ENCODE assay signal across 7 cellular contexts in the genomic region with DNA sequence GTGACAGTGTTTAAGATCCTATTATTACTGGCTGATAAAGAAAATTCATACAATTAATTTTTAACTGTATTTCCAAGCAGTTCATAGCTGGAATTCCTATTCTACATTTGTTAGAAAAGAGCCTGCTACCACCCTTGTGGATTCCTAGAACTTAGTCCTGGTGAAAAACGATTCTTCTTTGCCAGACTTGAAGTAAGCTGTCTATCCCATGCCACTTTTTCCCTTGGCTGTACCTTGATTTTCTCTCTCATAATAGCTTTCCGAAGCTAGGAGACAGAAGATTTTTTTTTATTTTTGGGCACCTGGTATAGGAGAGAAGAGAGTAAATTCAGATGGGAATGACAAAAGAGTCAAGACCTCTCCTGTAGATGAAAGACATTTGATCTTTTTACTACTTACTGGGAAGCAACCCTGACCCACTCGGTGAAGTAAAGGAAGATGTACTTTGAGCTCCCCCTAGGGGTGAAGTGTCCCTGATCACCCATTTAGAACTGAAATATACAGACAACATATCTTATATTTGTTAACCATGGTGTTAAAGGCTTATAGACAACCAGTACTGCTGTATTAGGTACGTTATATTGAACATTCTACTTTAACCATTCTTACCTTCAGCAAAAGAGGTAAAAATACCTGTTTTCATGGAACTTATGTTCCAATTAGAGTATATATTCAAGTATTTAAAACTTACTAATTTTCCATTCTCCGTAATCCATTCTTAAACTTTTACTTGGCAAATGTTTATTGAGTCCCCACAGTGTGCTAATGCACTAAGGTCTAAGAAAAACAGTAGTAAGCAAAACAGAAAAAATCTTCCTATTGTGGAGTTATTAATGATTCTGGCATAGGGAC. TPM values are rescaled to one million over a fixed set of nuclear protein-coding genes. Genes with fewer than 3 reads are reported as not detected.
DNase-seq lines count a peak whose midpoint lies in the region; ATAC-seq and TF ChIP-seq lines count a peak whose summit lies in the region.

No MANE protein-coding gene starts in this region.

- in situ Hi-C loops in GM23248 (cut with MboI) = no loop called here

- H2AFZ ChIP-seq in GM23248 = no peak overlapping the region; the same call in 1 of the 2 replicates

- CTCF ChIA-PET in activated naive CD4-positive, alpha-beta T cell treated with anti-CD3 and anti-CD28 coated beads, Interleukin-2, amount 10 ng/mL, durations not matched to agents 7 days and 5 days (lab: Charles Lee) = interaction anchor here (0.7 to 2.4 kb wide), 20 partner anchors 10 to 762 kb away, joined by 3 to 15 read pairs (median 4); partner anchors contain the start of gene ZNF654

- H3K27ac Mint-ChIP-seq in activated naive CD4-positive, alpha-beta T cell treated with anti-CD3 and anti-CD28 coated beads, Interleukin-2, amount 10 ng/mL, durations not matched to agents 7 days and 5 days = no peak overlapping the region

- H3K4me2 ChIP-seq in GM23248 (ENCODE audit: unreplicated experiment) = peak overlapping the region; percentile 17

- H3K4me1 Mint-ChIP-seq in activated naive CD4-positive, alpha-beta T cell treated with anti-CD3 and anti-CD28 coated beads, Interleukin-2, amount 10 ng/mL, durations not matched to agents 7 days and 5 days = peaks cover 5% of the 10 kb centered on the region

- H3K4me3 Mint-ChIP-seq in activated naive CD4-positive, alpha-beta T cell treated with anti-CD3 and anti-CD28 coated beads, Interleukin-2, amount 10 ng/mL, durations not matched to agents 7 days and 5 days = no peak overlapping the region

- H3K27me3 Mint-ChIP-seq in activated naive CD4-positive, alpha-beta T cell treated with anti-CD3 and anti-CD28 coated beads, Interleukin-2, amount 10 ng/mL, durations not matched to agents 7 days and 5 days = no peaks in the 10 kb centered on the region

- H3K27me3 ChIP-seq in GM23248 (replicated peaks; ENCODE audit: insufficient read depth) = no peaks in the 10 kb centered on the region

- H3K36me3 Mint-ChIP-seq in activated naive CD4-positive, alpha-beta T cell treated with anti-CD3 and anti-CD28 coated beads, Interleukin-2, amount 10 ng/mL, durations not matched to agents 7 days and 5 days = peaks cover 29% of the 10 kb centered on the region

- H3K27ac ChIP-seq in GM23248 = no peak overlapping the region

- H3K9me3 ChIP-seq in GM23248 (ENCODE audit: low read depth) = no peaks in the 10 kb centered on the region

- 25 to 27% methylated on average over 5 of the region's 5 CpGs for WGBS in GM23248 (ENCODE audit: low coverage in 1 of 2, low lambda C conversion rate in 2 of 2, missing lambda C conversion rate in 2 of 2), 2 experiments

- no peaks in the 10 kb centered on the region for H3K9me2 ChIP-seq in GM23248 (ENCODE audit: insufficient read depth)

- peaks cover 97% of the 10 kb centered on the region for H3K79me2 ChIP-seq in GM23248 (ENCODE audit: insufficient read depth)

- H3F3A ChIP-seq in GM23248 (ENCODE audit: insufficient read depth) = peaks cover 15% of the 10 kb centered on the region; the same call in 1 of the 2 replicates

- peak; percentile 94 for ATAC-seq in Right ventricle myocardium superior (ENCODE audit: poor library complexity)

- DNase-seq in GM23248 = peak; percentile 74
- peak; percentile 75 for DNase-seq in KG1 (lab: John Stamatoyannopoulos, UW)
- peak; percentile 12 for DNase-seq in SHP77 treated with DMSO at 0.1 percent for 48 hours (lab: John Stamatoyannopoulos, UW)
- peak; percentile 64 for DNase-seq in activated naive CD4-positive, alpha-beta T cell treated with anti-CD3 and anti-CD28 coated beads, Interleukin-2, amount 10 ng/mL, durations not matched to agents 7 days and 5 days
- no peak for DNase-seq in Right ventricle myocardium superior
- peak; percentile 19 for DNase-seq in pulmonary artery endothelial cell (ENCODE audit: low read depth, low spot score)

- no peak overlapping the region for H3K4me3 ChIP-seq in GM23248

- intact Hi-C loops in Right ventricle myocardium superior (cut with DNase I) = loop anchor here (10.0 kb wide), 1 partner anchor 759 kb away; no protein-coding TSS in a partner anchor

- peak; percentile 77 for TF ChIP-seq CTCF in GM12872 (IDR thresholded peaks at IDR 0.05; ENCODE audit: insufficient read depth, low read depth, low read length)

- H3K9me3 Mint-ChIP-seq in activated naive CD4-positive, alpha-beta T cell treated with anti-CD3 and anti-CD28 coated beads, Interleukin-2, amount 10 ng/mL, durations not matched to agents 7 days and 5 days = no peaks in the 10 kb centered on the region

- H3K9ac ChIP-seq in GM23248 = no peak overlapping the region

- peaks cover 3% of the 10 kb centered on the region; the same call in 1 of the 2 replicates for H3K36me3 ChIP-seq in GM23248 (ENCODE audit: low read depth)

- H4K20me1 ChIP-seq in GM23248 (ENCODE audit: insufficient read depth) = peaks cover 5% of the 10 kb centered on the region

- peaks cover 9% of the 10 kb centered on the region; the same call in 1 of the 2 replicates for H3K4me1 ChIP-seq in GM23248 (ENCODE audit: insufficient read depth)

RNA-seq across cellular contexts. Expression of gene C3orf38, which starts 36.2 kb away (rescaled TPM):
- 21.6 and 26.8 TPM in 2 replicates for total RNA-seq in GM23248 (2014; rRNA removed; shearing (Covaris generic))
- polyA plus RNA-seq in GM23248 (2016; fragmentation: Nextera tagmentation; extraction: Ambion mirVana) = 24.9 and 25.3 TPM in 2 replicates
- total RNA-seq in Right ventricle myocardium superior = 12.8 TPM
- total RNA-seq in pulmonary artery endothelial cell = 20.8 and 28.0 TPM in 2 replicates

RNA-seq across cellular contexts. Expression of gene ZNF654, which starts 54.5 kb away (rescaled TPM):
- total RNA-seq in GM23248 (2014; rRNA removed; shearing (Covaris generic)) = 15.8 and 22.4 TPM in 2 replicates
- 11.6 and 14.3 TPM in 2 replicates for polyA plus RNA-seq in GM23248 (2016; fragmentation: Nextera tagmentation; extraction: Ambion mirVana)
- total RNA-seq in Right ventricle myocardium superior = 11.7 TPM
- total RNA-seq in pulmonary artery endothelial cell = 13.8 and 18.7 TPM in 2 replicates

RNA-seq across cellular contexts. Expression of gene CGGBP1, which starts 54.7 kb away (rescaled TPM):
- total RNA-seq in GM23248 (2014; rRNA removed; shearing (Covaris generic)) = 51.1 and 54.9 TPM in 2 replicates
- polyA plus RNA-seq in GM23248 (2016; fragmentation: Nextera tagmentation; extraction: Ambion mirVana) = 59.0 and 61.4 TPM in 2 replicates
- total RNA-seq in Right ventricle myocardium superior = 40.2 TPM
- total RNA-seq in pulmonary artery endothelial cell = 43.7 and 68.0 TPM in 2 replicates
